8 cellular contexts compared by ENCODE assay signal in the genomic region with DNA sequence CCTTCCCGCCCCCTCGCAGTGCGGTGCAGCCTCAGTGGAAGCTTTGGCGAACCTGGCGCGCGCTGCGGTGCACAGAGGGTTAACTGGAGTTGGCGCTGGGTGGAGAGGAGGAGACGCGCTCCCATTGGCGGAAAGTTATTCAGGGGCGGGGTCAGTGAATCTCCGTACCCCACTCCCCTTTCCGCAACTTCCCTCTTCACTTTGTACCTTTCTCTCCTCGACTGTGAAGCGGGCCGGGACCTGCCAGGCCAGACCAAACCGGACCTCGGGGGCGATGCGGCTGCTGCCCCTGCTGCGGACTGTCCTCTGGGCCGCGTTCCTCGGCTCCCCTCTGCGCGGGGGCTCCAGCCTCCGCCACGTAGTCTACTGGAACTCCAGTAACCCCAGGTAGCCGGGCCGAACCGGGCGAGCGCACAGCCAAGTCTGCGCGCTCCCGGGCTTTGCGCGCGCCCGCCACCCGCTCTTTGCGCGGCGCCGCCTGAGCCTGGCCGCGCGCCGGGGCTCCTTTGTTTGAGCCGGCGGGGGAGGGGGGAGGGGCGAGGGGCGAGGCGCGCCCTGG.
DNase-seq lines count a peak whose midpoint lies in the region; ATAC-seq lines count a peak whose summit lies in the region.

A gene with protein sequence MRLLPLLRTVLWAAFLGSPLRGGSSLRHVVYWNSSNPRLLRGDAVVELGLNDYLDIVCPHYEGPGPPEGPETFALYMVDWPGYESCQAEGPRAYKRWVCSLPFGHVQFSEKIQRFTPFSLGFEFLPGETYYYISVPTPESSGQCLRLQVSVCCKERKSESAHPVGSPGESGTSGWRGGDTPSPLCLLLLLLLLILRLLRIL (plus strand): TSS at position 191 of the 559 bp plus-strand sequence. CDS start 84 bp downstream, at position 275.

- H3K9ac ChIP-seq in mucosa of stomach (ENCODE audit: low read length) = peak within 1 kb of the TSS; percentile 70

- H3K27me3 ChIP-seq in mucosa of stomach (ENCODE audit: control insufficient read depth, insufficient read depth, low read length) = no peaks in the 10 kb centered on the region

- peak within 1 kb of the TSS; percentile 62 for H3K27ac ChIP-seq in epithelial cell of prostate

- ATAC-seq in GM19324 (IDR thresholded peaks at IDR 0.05; ENCODE audit: low FRiP score, unreplicated experiment) (peak; percentile 71), HG03558 (IDR thresholded peaks at IDR 0.05; ENCODE audit: extremely low read depth, unreplicated experiment) (peak; percentile 55)

- peak; percentile 91 for DNase-seq in CD1c-positive myeloid dendritic cell (ENCODE audit: extremely low spot score)
- DNase-seq in OCI-M1 (lab: John Stamatoyannopoulos, UW) = peak; percentile 96
- DNase-seq in activated T-cell treated with anti-CD3 and anti-CD28 coated beads for 24 hours (ENCODE audit: low read depth) = peak; percentile 77
- DNase-seq in epithelial cell of prostate (ENCODE audit: low read depth, low spot score) = peak; percentile 66
- DNase-seq in stimulated activated CD8-positive, alpha-beta memory T cell treated with anti-CD3 and anti-CD28 coated beads, Interleukin-7, amount 100 ng/mL, for 24 hours (ENCODE audit: low read depth) = peak; percentile 56

- H3K4me1 ChIP-seq in mucosa of stomach (ENCODE audit: control insufficient read depth, insufficient read depth, low read length) = peaks cover 33% of the 10 kb centered on the region

- H3K36me3 ChIP-seq in mucosa of stomach (ENCODE audit: control insufficient read depth, insufficient read depth, low read length) = no peaks in the 10 kb centered on the region

- H3K9me3 ChIP-seq in mucosa of stomach (ENCODE audit: control insufficient read depth, low read length) = no peaks in the 10 kb centered on the region

- peak within 1 kb of the TSS; percentile 61 for H3K4me3 ChIP-seq in mucosa of stomach (ENCODE audit: low read length)

Comparison
In these comparisons a context has a peak if more than half of its experiments do, and no peak if none do; other contexts are left out.
1. Peak in every context shown above with its lines: DNase-seq, ATAC-seq, H3K4me3 ChIP-seq and H3K27ac ChIP-seq.